1 cellular context compared by ENCODE assay signal in genomic region chr7:116978006-116978405, GRCh38.
TF ChIP-seq lines count a peak whose summit lies in the region.

No MANE protein-coding gene starts in this region.

TF ChIP-seq in K562, 482 proteins besides CTCF, POLR2A, EP300 and RAD21 (continued from another document):
- TF ChIP-seq MAFG (tag; conservative IDR thresholded peaks at IDR 0.05), result 0 out of 2 replicates have a peak, but pooled peaks have one; percentile 16
- no peak for TF ChIP-seq ZBED1 (IDR thresholded peaks at IDR 0.05)
- peak; percentile 52; the same call in 1 of the 2 replicates for TF ChIP-seq DMBX1 (CRISPR knock-in tag; IDR thresholded peaks at IDR 0.05; ENCODE audit: borderline replicate concordance)
- peak; percentile 27; the same call in 1 of the 2 replicates for TF ChIP-seq FOXM1 (IDR thresholded peaks at IDR 0.05; ENCODE audit: low read depth)
- no peak for TF ChIP-seq FOXM1 (CRISPR knock-in tag; IDR thresholded peaks at IDR 0.05; ENCODE audit: low read depth)
- TF ChIP-seq ZEB2 (IDR thresholded peaks at IDR 0.05), result no peak; the same call in 1 of the 2 replicates
- TF ChIP-seq SMARCE1 (IDR thresholded peaks at IDR 0.05), result peak; percentile 24; the same call in 1 of the 2 replicates
- TF ChIP-seq SMARCA4 (IDR thresholded peaks at IDR 0.05), result peak; percentile 46; the same call in 1 of the 2 replicates
- peak; percentile 72 for TF ChIP-seq DPF2 (IDR thresholded peaks at IDR 0.05)
- TF ChIP-seq JUND (IDR thresholded peaks at IDR 0.05; ENCODE audit: borderline replicate concordance, low read depth, low read length), result no peak
- TF ChIP-seq JUND (tag; IDR thresholded peaks at IDR 0.05; ENCODE audit: borderline replicate concordance, low read depth, low read length), result peak; percentile 23; the same call in 1 of the 3 replicates
- TF ChIP-seq, protein P1, sequence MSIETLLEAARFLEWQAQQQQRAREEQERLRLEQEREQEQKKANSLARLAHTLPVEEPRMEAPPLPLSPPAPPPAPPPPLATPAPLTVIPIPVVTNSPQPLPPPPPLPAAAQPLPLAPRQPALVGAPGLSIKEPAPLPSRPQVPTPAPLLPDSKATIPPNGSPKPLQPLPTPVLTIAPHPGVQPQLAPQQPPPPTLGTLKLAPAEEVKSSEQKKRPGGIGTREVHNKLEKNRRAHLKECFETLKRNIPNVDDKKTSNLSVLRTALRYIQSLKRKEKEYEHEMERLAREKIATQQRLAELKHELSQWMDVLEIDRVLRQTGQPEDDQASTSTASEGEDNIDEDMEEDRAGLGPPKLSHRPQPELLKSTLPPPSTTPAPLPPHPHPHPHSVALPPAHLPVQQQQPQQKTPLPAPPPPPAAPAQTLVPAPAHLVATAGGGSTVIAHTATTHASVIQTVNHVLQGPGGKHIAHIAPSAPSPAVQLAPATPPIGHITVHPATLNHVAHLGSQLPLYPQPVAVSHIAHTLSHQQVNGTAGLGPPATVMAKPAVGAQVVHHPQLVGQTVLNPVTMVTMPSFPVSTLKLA (conservative IDR thresholded peaks at IDR 0.05), result 0 out of 4 replicates have a peak, but pooled peaks of 1 of the 2 experiments have one; percentile 14
- TF ChIP-seq YBX1 (IDR thresholded peaks at IDR 0.05), result no peak
- peak; percentile 74 for TF ChIP-seq NFIC (IDR thresholded peaks at IDR 0.05)
- TF ChIP-seq ARID1B (IDR thresholded peaks at IDR 0.05), result peak; percentile 86
- no peak for TF ChIP-seq ILK (tag; IDR thresholded peaks at IDR 0.05; ENCODE audit: borderline replicate concordance, low read depth)
- TF ChIP-seq SP1 (CRISPR knock-in tag; IDR thresholded peaks at IDR 0.05), result 0 out of 2 replicates have a peak, but pooled peaks have one; percentile 20
- TF ChIP-seq SOX6 (IDR thresholded peaks at IDR 0.05), result peak; percentile 70; the same call in 1 of the 2 replicates
- TF ChIP-seq MEIS2 (IDR thresholded peaks at IDR 0.05; ENCODE audit: partially characterized antibody), result peak; percentile 51
- peak; percentile 82 for TF ChIP-seq NCOR1 (IDR thresholded peaks at IDR 0.05)
- peak; percentile 76 to 78; a peak in 2 of 4 replicates for TF ChIP-seq TRIM24 (IDR thresholded peaks at IDR 0.05)
- TF ChIP-seq STAT5A (IDR thresholded peaks at IDR 0.05; ENCODE audit: borderline replicate concordance, low read length), result peak; percentile 66; the same call in 1 of the 2 replicates
- peak; percentile 78 for TF ChIP-seq TAL1 (IDR thresholded peaks at IDR 0.05)
- TF ChIP-seq TEAD4 (IDR thresholded peaks at IDR 0.05; ENCODE audit: low read length), result peak; percentile 75
- TF ChIP-seq TEAD4 (CRISPR knock-in tag; IDR thresholded peaks at IDR 0.05; ENCODE audit: borderline replicate concordance), result no peak
- TF ChIP-seq, protein P2, sequence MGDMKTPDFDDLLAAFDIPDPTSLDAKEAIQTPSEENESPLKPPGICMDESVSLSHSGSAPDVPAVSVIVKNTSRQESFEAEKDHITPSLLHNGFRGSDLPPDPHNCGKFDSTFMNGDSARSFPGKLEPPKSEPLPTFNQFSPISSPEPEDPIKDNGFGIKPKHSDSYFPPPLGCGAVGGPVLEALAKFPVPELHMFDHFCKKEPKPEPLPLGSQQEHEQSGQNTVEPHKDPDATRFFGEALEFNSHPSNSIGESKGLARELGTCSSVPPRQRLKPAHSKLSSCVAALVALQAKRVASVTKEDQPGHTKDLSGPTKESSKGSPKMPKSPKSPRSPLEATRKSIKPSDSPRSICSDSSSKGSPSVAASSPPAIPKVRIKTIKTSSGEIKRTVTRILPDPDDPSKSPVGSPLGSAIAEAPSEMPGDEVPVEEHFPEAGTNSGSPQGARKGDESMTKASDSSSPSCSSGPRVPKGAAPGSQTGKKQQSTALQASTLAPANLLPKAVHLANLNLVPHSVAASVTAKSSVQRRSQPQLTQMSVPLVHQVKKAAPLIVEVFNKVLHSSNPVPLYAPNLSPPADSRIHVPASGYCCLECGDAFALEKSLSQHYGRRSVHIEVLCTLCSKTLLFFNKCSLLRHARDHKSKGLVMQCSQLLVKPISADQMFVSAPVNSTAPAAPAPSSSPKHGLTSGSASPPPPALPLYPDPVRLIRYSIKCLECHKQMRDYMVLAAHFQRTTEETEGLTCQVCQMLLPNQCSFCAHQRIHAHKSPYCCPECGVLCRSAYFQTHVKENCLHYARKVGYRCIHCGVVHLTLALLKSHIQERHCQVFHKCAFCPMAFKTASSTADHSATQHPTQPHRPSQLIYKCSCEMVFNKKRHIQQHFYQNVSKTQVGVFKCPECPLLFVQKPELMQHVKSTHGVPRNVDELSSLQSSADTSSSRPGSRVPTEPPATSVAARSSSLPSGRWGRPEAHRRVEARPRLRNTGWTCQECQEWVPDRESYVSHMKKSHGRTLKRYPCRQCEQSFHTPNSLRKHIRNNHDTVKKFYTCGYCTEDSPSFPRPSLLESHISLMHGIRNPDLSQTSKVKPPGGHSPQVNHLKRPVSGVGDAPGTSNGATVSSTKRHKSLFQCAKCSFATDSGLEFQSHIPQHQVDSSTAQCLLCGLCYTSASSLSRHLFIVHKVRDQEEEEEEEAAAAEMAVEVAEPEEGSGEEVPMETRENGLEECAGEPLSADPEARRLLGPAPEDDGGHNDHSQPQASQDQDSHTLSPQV (IDR thresholded peaks at IDR 0.05), result 0 out of 2 replicates have a peak, but pooled peaks have one; percentile 44
- peak; percentile 71 for TF ChIP-seq MTA2 (IDR thresholded peaks at IDR 0.05; ENCODE audit: low read depth)
- TF ChIP-seq CBFA2T2 (conservative IDR thresholded peaks at IDR 0.05), result peak; percentile 90
- peak; percentile 16; the same call in 1 of the 2 replicates for TF ChIP-seq MAFK (IDR thresholded peaks at IDR 0.05; ENCODE audit: low read length)
- 0 out of 2 replicates have a peak, but pooled peaks have one; percentile 51 for TF ChIP-seq SMAD4 (CRISPR knock-in tag; conservative IDR thresholded peaks at IDR 0.05)
- no peak for TF ChIP-seq SREBF2 (CRISPR knock-in tag; IDR thresholded peaks at IDR 0.05)
- TF ChIP-seq CBFA2T3 (IDR thresholded peaks at IDR 0.05), result peak; percentile 93
- TF ChIP-seq ARNT (IDR thresholded peaks at IDR 0.05), result peak in 1 of 2 experiments; percentile 49; a peak in 1 of 4 replicates
- TF ChIP-seq CC2D1A (IDR thresholded peaks at IDR 0.05), result peak; percentile 24; the same call in 1 of the 2 replicates
- no peak for TF ChIP-seq PTBP1 (IDR thresholded peaks at IDR 0.05; ENCODE audit: low read depth, low read length)
